Comparison of ENCODE assay signal across 30 cellular contexts in the genomic region with DNA sequence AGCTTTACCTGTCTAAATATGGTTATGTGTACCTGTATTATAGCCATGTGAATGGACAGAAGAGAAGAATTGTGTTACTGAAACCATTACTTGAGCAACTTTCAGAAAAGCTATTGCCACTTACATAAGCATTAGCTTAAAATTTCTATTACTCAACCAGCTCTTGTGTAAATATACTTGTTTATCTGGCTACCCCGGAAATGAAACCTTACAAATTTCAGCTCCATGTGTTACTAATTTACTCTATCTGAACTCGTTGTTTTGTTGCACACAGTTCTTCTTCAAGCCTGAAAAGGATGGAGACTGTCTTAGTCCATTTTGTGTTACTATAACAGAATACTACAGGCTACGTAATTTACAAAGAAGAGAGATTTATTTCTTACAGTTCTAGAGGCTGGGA. TPM values are rescaled to one million over a fixed set of nuclear protein-coding genes. Genes with fewer than 3 reads are reported as not detected.
DNase-seq lines count a peak whose midpoint lies in the region; ATAC-seq, FAIRE-seq and TF ChIP-seq lines count a peak whose summit lies in the region.
"Had no signal": no experiment of that assay in that cellular context is flagged by ENCODE, and none has a peak within 500 bp of the region (broad histone marks: within the 10 kb centered on the region; RNA-seq: fewer than 3 reads in every experiment).

No MANE protein-coding gene starts in this region.

- H3K27me3 ChIP-seq in ACC112 (ENCODE audit: insufficient read depth, low read length), result no peaks in the 10 kb centered on the region
- no peaks in the 10 kb centered on the region for H3K27me3 ChIP-seq in gastroesophageal sphincter
- H3K27me3 ChIP-seq: ascending aorta, left lung, right atrium auricular region, uterus had no signal

- WGBS in gastroesophageal sphincter (ENCODE audit: low coverage in 1 of 2), 2 donors, result 78 to 81% methylated on average over 3 of the region's 3 CpGs

- peaks cover 57% of the 10 kb centered on the region for H3K4me1 Mint-ChIP-seq in HFFc6 (ENCODE audit: low read depth)
- H3K4me1 Mint-ChIP-seq: activated naive CD8-positive, alpha-beta T cell treated with anti-CD3 and anti-CD28 coated beads, Interleukin-2, amount 10 ng/mL, durations not matched to agents 7 days and 5 days; central memory CD8-positive, alpha-beta T cell had no signal

- no peaks in the 10 kb centered on the region for H3K27me3 Mint-ChIP-seq in HFFc6 (ENCODE audit: insufficient read depth)
- H3K27me3 Mint-ChIP-seq: central memory CD8-positive, alpha-beta T cell; dendritic cell treated with granulocyte-macrophage colony-stimulating factor and Interleukin-4, amounts not matched to agents 40 ng/mL and 50 ng/mL, for 4 days had no signal

- no peak for TF ChIP-seq EP300 in gastroesophageal sphincter (IDR thresholded peaks at IDR 0.05)

- H3K4me1 ChIP-seq in ACC112 (ENCODE audit: control insufficient read depth, insufficient read depth, low read length, unreplicated experiment) (peaks cover 26% of the 10 kb centered on the region), gastroesophageal sphincter (peaks cover 0 to 33% (median 6%) of the 10 kb centered on the region in 3 donors)
- H3K4me1 ChIP-seq: left lung, right atrium auricular region had no signal

- H3K79me2 ChIP-seq in ACC112 (ENCODE audit: control insufficient read depth, insufficient read depth, low read length, unreplicated experiment), result no peaks in the 10 kb centered on the region

- H2AFZ ChIP-seq in ACC112 (ENCODE audit: low read length, unreplicated experiment), result peak overlapping the region; percentile 69

- FAIRE-seq in frontal cortex (lab: Jason Lieb, UNC), result no peak
- FAIRE-seq: GM12892, islet of Langerhans had no signal

- peak overlapping the region; percentile 15; the same call in 1 of the 2 replicates for H3K27ac Mint-ChIP-seq in HFFc6
- H3K27ac Mint-ChIP-seq: activated naive CD8-positive, alpha-beta T cell treated with anti-CD3 and anti-CD28 coated beads, Interleukin-2, amount 10 ng/mL, durations not matched to agents 7 days and 5 days; CD8-positive, alpha-beta T cell; dendritic cell treated with granulocyte-macrophage colony-stimulating factor and Interleukin-4, amounts not matched to agents 40 ng/mL and 50 ng/mL, for 4 days; mesothelial cell of epicardium; stimulated activated naive CD8-positive, alpha-beta T cell treated with anti-CD3 and anti-CD28 coated beads, Interleukin-15, Interleukin-2, amounts not matched to agents 100 ng/mL and 50 ng/mL, for 24 hours had no signal

- TF ChIP-seq CTCF in HFFc6 (IDR thresholded peaks at IDR 0.05) (no peak), gastroesophageal sphincter (IDR thresholded peaks at IDR 0.05) (no peak)

- H3K36me3 Mint-ChIP-seq in HFFc6 (ENCODE audit: low read depth), result peaks cover 10% of the 10 kb centered on the region
- H3K36me3 Mint-ChIP-seq: activated naive CD8-positive, alpha-beta T cell treated with anti-CD3 and anti-CD28 coated beads, Interleukin-2, amount 10 ng/mL, durations not matched to agents 7 days and 5 days; CD8-positive, alpha-beta T cell; mesothelial cell of epicardium had no signal

- H3K4me3 ChIP-seq in ACC112 (ENCODE audit: low read depth, low read length) (no peak overlapping the region), gastroesophageal sphincter (no peak overlapping the region)
- H3K4me3 ChIP-seq: ascending aorta, left lung, right atrium auricular region, uterus had no signal

- H3K9me3 ChIP-seq in gastroesophageal sphincter, result no peaks in the 10 kb centered on the region
- H3K9me3 ChIP-seq: ascending aorta, left lung, right atrium auricular region, uterus had no signal

- ATAC-seq in esophagus mucosa (peak; percentile 50), gastroesophageal sphincter (peak; percentile 34)
- ATAC-seq: CD8-positive, alpha-beta T cell; left lung had no signal

- H3K36me3 ChIP-seq in ACC112 (ENCODE audit: insufficient read depth, low read length), result no peaks in the 10 kb centered on the region
- no peaks in the 10 kb centered on the region for H3K36me3 ChIP-seq in gastroesophageal sphincter
- H3K36me3 ChIP-seq: ascending aorta, left lung, right atrium auricular region, uterus, WERI-Rb-1 had no signal

- DNase-seq in HFFc6 (no peak), DMS79 (lab: John Stamatoyannopoulos, UW) (no peak), frontal cortex (ENCODE audit: low spot score in 2 of 2) (no peak), NCI-H345 (lab: John Stamatoyannopoulos, UW) (no peak)
- no peak for DNase-seq in activated CD4-positive, alpha-beta T cell treated with anti-CD3 and anti-CD28 coated beads, Interleukin-2, amount 50 U/mL, for 48 hours
- DNase-seq: activated CD4-positive, alpha-beta T cell treated with anti-CD3 and anti-CD28 coated beads for 48 hours; activated gamma-delta T cell; activated naive CD8-positive, alpha-beta T cell treated with anti-CD3 and anti-CD28 coated beads, Interleukin-2, amount 10 ng/mL, durations not matched to agents 7 days and 5 days; CD8-positive, alpha-beta T cell; H7; left lung; NCI-H146; NCI-H446; NCI-H748 treated with DMSO at 0.1 percent for 48 hours; stimulated activated CD4-positive, alpha-beta T cell treated with anti-CD3 and anti-CD28 coated beads, Interleukin-1b, Interleukin-23, amount 100 ng/mL, for 48 hours; T1000; uterus; WERI-Rb-1 had no signal

- H3K4me3 Mint-ChIP-seq in HFFc6, result peak overlapping the region; percentile 23; the same call in 1 of the 2 replicates
- H3K4me3 Mint-ChIP-seq: activated naive CD8-positive, alpha-beta T cell treated with anti-CD3 and anti-CD28 coated beads, Interleukin-2, amount 10 ng/mL, durations not matched to agents 7 days and 5 days; CD8-positive, alpha-beta T cell; central memory CD8-positive, alpha-beta T cell; dendritic cell treated with granulocyte-macrophage colony-stimulating factor and Interleukin-4, amounts not matched to agents 40 ng/mL and 50 ng/mL, for 4 days; mesothelial cell of epicardium; stimulated activated naive CD8-positive, alpha-beta T cell treated with anti-CD3 and anti-CD28 coated beads, Interleukin-15, Interleukin-2, amounts not matched to agents 100 ng/mL and 50 ng/mL, for 24 hours had no signal

- H3K27ac ChIP-seq in ACC112 (ENCODE audit: low read depth, low read length), result no peak overlapping the region
- H3K27ac ChIP-seq in gastroesophageal sphincter, result peak overlapping the region in 1 of 4 donors; percentile 35
- H3K27ac ChIP-seq: ascending aorta, left lung, right atrium auricular region, uterus, WERI-Rb-1 had no signal

- H3K9me3 Mint-ChIP-seq in HFFc6, result peaks cover 4% of the 10 kb centered on the region; the same call in 1 of the 2 replicates
- H3K9me3 Mint-ChIP-seq: activated naive CD8-positive, alpha-beta T cell treated with anti-CD3 and anti-CD28 coated beads, Interleukin-2, amount 10 ng/mL, durations not matched to agents 7 days and 5 days; CD8-positive, alpha-beta T cell; central memory CD8-positive, alpha-beta T cell; dendritic cell treated with granulocyte-macrophage colony-stimulating factor and Interleukin-4, amounts not matched to agents 40 ng/mL and 50 ng/mL, for 4 days; stimulated activated naive CD8-positive, alpha-beta T cell treated with anti-CD3 and anti-CD28 coated beads, Interleukin-15, Interleukin-2, amounts not matched to agents 100 ng/mL and 50 ng/mL, for 24 hours had no signal

- TF ChIP-seq POLR2A in gastroesophageal sphincter (IDR thresholded peaks at IDR 0.05), result no peak

RNA-seq across cellular contexts. Expression of a gene that starts 22.5 kb away (rescaled TPM):
- 10 to 100 TPM; 37.3 to 98.1 (median 90.8) TPM for total RNA-seq in HFFc6 (2021; fragmentation: NEBNext Ultra II Directional; extraction: Animal tissue kit (Norgen Biotek cat#: 25700))
- 1.5 TPM for total RNA-seq in esophagus mucosa
- total RNA-seq in gastroesophageal sphincter, result 100 to 1,000 TPM in 3 of 4 donors, 10 to 100 TPM in 1; 21.3 to 138 (median 125) TPM
- total RNA-seq in frontal cortex, result 11.4 TPM
- total RNA-seq: activated CD8-positive, alpha-beta memory T cell treated with anti-CD3 and anti-CD28 coated beads for 36 hours; activated naive CD8-positive, alpha-beta T cell treated with anti-CD3 and anti-CD28 coated beads, Interleukin-2, amount 10 ng/mL, durations not matched to agents 7 days and 5 days; CD8-positive, alpha-beta T cell had no signal
